ENCODE assay signal across 11 cellular contexts in genomic region chr6:44044154-44044539, GRCh38.
DNase-seq lines count a peak whose midpoint lies in the region; ATAC-seq and TF ChIP-seq lines count a peak whose summit lies in the region.
"Had no signal": no experiment of that assay in that cellular context is flagged by ENCODE, and none has a peak within 500 bp of the region (broad histone marks: within the 10 kb centered on the region; RNA-seq: fewer than 3 reads in every experiment).

No MANE protein-coding gene starts in this region.

- H3K36me3 ChIP-seq in gastroesophageal sphincter (no peaks in the 10 kb centered on the region), osteoblast (ENCODE audit: insufficient read depth, low read length) (no peaks in the 10 kb centered on the region)
- H3K36me3 ChIP-seq: ascending aorta had no signal

- H3K27ac ChIP-seq in gastroesophageal sphincter (peak overlapping the region in 3 of 4 donors; percentile 64 to 88 (median 84)), osteoblast (ENCODE audit: low read depth, low read length) (peak overlapping the region; percentile 93)

- WGBS in gastroesophageal sphincter (ENCODE audit: low coverage in 1 of 2), 2 donors = 52 to 57% methylated on average over 5 of the region's 6 CpGs

- ATAC-seq in gastroesophageal sphincter (no peak), GM18505 (IDR thresholded peaks at IDR 0.05; ENCODE audit: unreplicated experiment) (no peak)

- H3K79me2 ChIP-seq in osteoblast (ENCODE audit: insufficient read depth, low read length) = no peaks in the 10 kb centered on the region

- H3K9me3 ChIP-seq in gastroesophageal sphincter (no peaks in the 10 kb centered on the region), osteoblast (ENCODE audit: low read depth, low read length) (no peaks in the 10 kb centered on the region)
- H3K9me3 ChIP-seq: ascending aorta had no signal

- H3K4me2 ChIP-seq in osteoblast (ENCODE audit: insufficient read depth, low read length) = no peak overlapping the region

- H3K27me3 ChIP-seq in gastroesophageal sphincter = no peaks in the 10 kb centered on the region
- no peaks in the 10 kb centered on the region for H3K27me3 ChIP-seq in osteoblast (ENCODE audit: insufficient read depth, low read length)
- H3K27me3 ChIP-seq: ascending aorta had no signal

- H4K20me1 ChIP-seq in osteoblast (ENCODE audit: insufficient read depth, low read length) = no peaks in the 10 kb centered on the region

- no peak for TF ChIP-seq EP300 in gastroesophageal sphincter (IDR thresholded peaks at IDR 0.05)

- H3K4me3 ChIP-seq in gastroesophageal sphincter (no peak overlapping the region), osteoblast (ENCODE audit: insufficient read depth, low read length) (no peak overlapping the region)
- H3K4me3 ChIP-seq: ascending aorta had no signal

- H2AFZ ChIP-seq in osteoblast (ENCODE audit: low read length) = peak overlapping the region; percentile 2

- peaks cover 2 to 84% (median 37%) of the 10 kb centered on the region in 3 donors for H3K4me1 ChIP-seq in gastroesophageal sphincter
- H3K4me1 ChIP-seq in osteoblast (ENCODE audit: insufficient read depth, low read length) = peaks cover 60% of the 10 kb centered on the region

- TF ChIP-seq POLR2A in gastroesophageal sphincter (IDR thresholded peaks at IDR 0.05) (no peak), GM18505 (IDR thresholded peaks at IDR 0.05; ENCODE audit: borderline replicate concordance, extremely low read depth, insufficient read depth, insufficient read length) (no peak)

- TF ChIP-seq CTCF in gastroesophageal sphincter (IDR thresholded peaks at IDR 0.05) (no peak), osteoblast (IDR thresholded peaks at IDR 0.05; ENCODE audit: extremely low read depth, low read depth, low read length) (no peak)

- DNase-seq in Caki2 (ENCODE audit: low read depth) (peak; percentile 80), SK-MEL-5 (ENCODE audit: low read depth, low spot score) (peak; percentile 72), osteoblast (ENCODE audit: insufficient read length, low spot score, missing footprints) (peak; percentile 88), UCSD-AML1 (lab: John Stamatoyannopoulos, UW; ENCODE audit: unreplicated experiment) (no peak), RPMI8226 (no peak)
- DNase-seq in central memory CD4-positive, alpha-beta T cell = no peak
- DNase-seq: AML-193, naive B cell had no signal

- in situ Hi-C loops in Caki2 (cut with HindIII; ENCODE audit: low pct_unique_long_range_greater_than_20kb, low sequenced_read_pairs) (no loop called here), SK-MEL-5 (cut with HindIII; ENCODE audit: low pct_unique_long_range_greater_than_20kb, low sequenced_read_pairs) (no loop called here)

Comparison
In these comparisons a context has a peak if more than half of its experiments do, and no peak if none do; other contexts are left out.
1. DNase-seq: peak in Caki2 (single experiment), SK-MEL-5 (single experiment) and osteoblast (single experiment); none in UCSD-AML1 (single experiment), central memory CD4-positive, alpha-beta T cell (single experiment) and RPMI8226 (single experiment).